Comparison of ENCODE assay signal across 12 cellular contexts in genomic region chr11:67160872-67161783, GRCh38. TPM values are rescaled to one million over a fixed set of nuclear protein-coding genes. Genes with fewer than 3 reads are reported as not detected.
A peak's percentile ranks its signal among the peaks of the same experiment; 100 is the strongest.
DNase-seq lines count a peak whose midpoint lies in the region; ATAC-seq, FAIRE-seq and TF ChIP-seq lines count a peak whose summit lies in the region.
"Had no signal": no experiment of that assay in that cellular context is flagged by ENCODE, and none has a peak within 500 bp of the region (broad histone marks: within the 10 kb centered on the region; RNA-seq: fewer than 3 reads in every experiment).

No MANE protein-coding gene starts in this region.

- no peaks in the 10 kb centered on the region for H3K27me3 ChIP-seq in bronchial epithelial cell (ENCODE audit: control insufficient read depth, insufficient read depth, low read length)
- H3K27me3 ChIP-seq in small intestine (ENCODE audit: control insufficient read depth in 2 of 2, insufficient read depth in 2 of 2, low read length in 2 of 2): no peaks in the 10 kb centered on the region

- peaks cover 25% of the 10 kb centered on the region for H3K36me3 Mint-ChIP-seq in activated CD4-positive, alpha-beta T cell treated with anti-CD3 and anti-CD28 coated beads, Interleukin-2, amount 10 ng/mL, durations not matched to agents 24 days and 14 days (ENCODE audit: low read depth)
- peaks cover 13% of the 10 kb centered on the region for H3K36me3 Mint-ChIP-seq in activated CD4-positive, alpha-beta T cell treated with anti-CD3 and anti-CD28 coated beads, Interleukin-2, amount 10 ng/mL, durations not matched to agents 7 days and 5 days (ENCODE audit: low read depth)
- H3K36me3 Mint-ChIP-seq in osteocyte (ENCODE audit: unreplicated experiment): peaks cover 3% of the 10 kb centered on the region

- TF ChIP-seq POLR2A in GM18505 (IDR thresholded peaks at IDR 0.05; ENCODE audit: borderline replicate concordance, extremely low read depth, insufficient read depth, insufficient read length): no peak

- H3K4me3 ChIP-seq in bronchial epithelial cell (ENCODE audit: low read depth, low read length) (no peak overlapping the region), small intestine (ENCODE audit: low read depth in 1 of 2, low read length in 2 of 2) (no peak overlapping the region)

- H3K4me3 Mint-ChIP-seq in activated CD4-positive, alpha-beta T cell treated with anti-CD3 and anti-CD28 coated beads, Interleukin-2, amount 10 ng/mL, durations not matched to agents 24 days and 14 days: no peak overlapping the region
- H3K4me3 Mint-ChIP-seq in activated CD4-positive, alpha-beta T cell treated with anti-CD3 and anti-CD28 coated beads, Interleukin-2, amount 10 ng/mL, durations not matched to agents 7 days and 5 days: no peak overlapping the region
- H3K4me3 Mint-ChIP-seq in osteocyte (ENCODE audit: unreplicated experiment): no peak overlapping the region

- H3K9me3 ChIP-seq in small intestine (ENCODE audit: control insufficient read depth, low read depth): no peaks in the 10 kb centered on the region

- peaks cover 24% of the 10 kb centered on the region for H3K4me1 Mint-ChIP-seq in activated CD4-positive, alpha-beta T cell treated with anti-CD3 and anti-CD28 coated beads, Interleukin-2, amount 10 ng/mL, durations not matched to agents 24 days and 14 days
- H3K4me1 Mint-ChIP-seq in activated CD4-positive, alpha-beta T cell treated with anti-CD3 and anti-CD28 coated beads, Interleukin-2, amount 10 ng/mL, durations not matched to agents 7 days and 5 days: peaks cover 20% of the 10 kb centered on the region
- peaks cover 43% of the 10 kb centered on the region for H3K4me1 Mint-ChIP-seq in osteocyte (ENCODE audit: unreplicated experiment)

- H3K27me3 Mint-ChIP-seq in activated CD4-positive, alpha-beta T cell treated with anti-CD3 and anti-CD28 coated beads, Interleukin-2, amount 10 ng/mL, durations not matched to agents 24 days and 14 days: no peaks in the 10 kb centered on the region
- no peaks in the 10 kb centered on the region for H3K27me3 Mint-ChIP-seq in activated CD4-positive, alpha-beta T cell treated with anti-CD3 and anti-CD28 coated beads, Interleukin-2, amount 10 ng/mL, durations not matched to agents 7 days and 5 days
- no peaks in the 10 kb centered on the region for H3K27me3 Mint-ChIP-seq in osteocyte (ENCODE audit: unreplicated experiment)

- TF ChIP-seq CTCF in bronchial epithelial cell (IDR thresholded peaks at IDR 0.05; ENCODE audit: insufficient read depth, low read length, severe bottlenecking) (no peak), osteocyte (IDR thresholded peaks at IDR 0.05) (no peak)

- 81 to 91% (median 83%) methylated on average over 5 of the region's 5 CpGs for WGBS in small intestine, 3 donors

- no peak overlapping the region for H3K27ac ChIP-seq in small intestine (ENCODE audit: low read depth in 1 of 2, low read length in 1 of 2)

- POLR2A ChIA-PET in activated CD4-positive, alpha-beta T cell treated with anti-CD3 and anti-CD28 coated beads, Interleukin-2, amount 10 ng/mL, durations not matched to agents 7 days and 5 days (lab: Charles Lee): interaction anchor here (0.5 kb wide), 1 partner anchor 9 kb away, joined by 9 read pairs; no protein-coding TSS in a partner anchor

- intact Hi-C loops in activated CD4-positive, alpha-beta T cell treated with anti-CD3 and anti-CD28 coated beads, Interleukin-2, amount 10 ng/mL, durations not matched to agents 24 days and 14 days (cut with micrococcal nuclease): loop anchor here (5.0 kb wide), 1 partner anchor 39 kb away; no protein-coding TSS in a partner anchor

- no peaks in the 10 kb centered on the region for H3K4me1 ChIP-seq in small intestine (ENCODE audit: control insufficient read depth in 2 of 2, insufficient read depth in 1 of 2, low read depth in 1 of 2, low read length in 1 of 2)

- no peak for DNase-seq in activated CD4-positive, alpha-beta T cell treated with anti-CD3 and anti-CD28 coated beads, Interleukin-2, amount 10 ng/mL, durations not matched to agents 24 days and 14 days
- no peak for DNase-seq in activated CD4-positive, alpha-beta T cell treated with anti-CD3 and anti-CD28 coated beads, Interleukin-2, amount 10 ng/mL, durations not matched to agents 7 days and 5 days
- DNase-seq in HuH-7 (ENCODE audit: low spot score) (peak; percentile 55), bronchial epithelial cell (ENCODE audit: low read depth) (peak; percentile 31), osteocyte (ENCODE audit: extremely low spot score, unreplicated experiment) (no peak), small intestine (no peak), medulla oblongata (ENCODE audit: extremely low spot score) (no peak)
- DNase-seq: ACHN, cerebellar nuclear complex, NCI-H2029 had no signal

- H3K9me3 Mint-ChIP-seq in activated CD4-positive, alpha-beta T cell treated with anti-CD3 and anti-CD28 coated beads, Interleukin-2, amount 10 ng/mL, durations not matched to agents 24 days and 14 days: no peaks in the 10 kb centered on the region
- H3K9me3 Mint-ChIP-seq in activated CD4-positive, alpha-beta T cell treated with anti-CD3 and anti-CD28 coated beads, Interleukin-2, amount 10 ng/mL, durations not matched to agents 7 days and 5 days: no peaks in the 10 kb centered on the region
- no peaks in the 10 kb centered on the region for H3K9me3 Mint-ChIP-seq in osteocyte (ENCODE audit: unreplicated experiment)

- FAIRE-seq in bronchial epithelial cell (lab: Jason Lieb, UNC) (no peak), small intestine (lab: Jason Lieb, UNC) (no peak)
- FAIRE-seq: G401.6 had no signal

- no peak for ATAC-seq in GM18505 (IDR thresholded peaks at IDR 0.05; ENCODE audit: unreplicated experiment)

- H3K36me3 ChIP-seq in bronchial epithelial cell (ENCODE audit: control insufficient read depth, insufficient read depth, low read length) (no peaks in the 10 kb centered on the region), small intestine (ENCODE audit: control insufficient read depth in 2 of 2, insufficient read depth in 2 of 2, low read length in 2 of 2) (no peaks in the 10 kb centered on the region)

- CTCF ChIA-PET in activated CD4-positive, alpha-beta T cell treated with anti-CD3 and anti-CD28 coated beads, Interleukin-2, amount 10 ng/mL, durations not matched to agents 7 days and 5 days (lab: Charles Lee): interaction anchor here (0.6 kb wide), 1 partner anchor 156 kb away, joined by 3 read pairs; no protein-coding TSS in a partner anchor

- H3K27ac Mint-ChIP-seq in activated CD4-positive, alpha-beta T cell treated with anti-CD3 and anti-CD28 coated beads, Interleukin-2, amount 10 ng/mL, durations not matched to agents 24 days and 14 days: peak overlapping the region; percentile 29
- H3K27ac Mint-ChIP-seq in activated CD4-positive, alpha-beta T cell treated with anti-CD3 and anti-CD28 coated beads, Interleukin-2, amount 10 ng/mL, durations not matched to agents 7 days and 5 days: no peak overlapping the region
- peak overlapping the region; percentile 57 for H3K27ac Mint-ChIP-seq in osteocyte (ENCODE audit: unreplicated experiment)

RNA-seq across cellular contexts. Expression of gene KDM2A, which starts 42.1 kb away (rescaled TPM):
- 102 and 103 TPM in 2 replicates for total RNA-seq in activated CD4-positive, alpha-beta T cell treated with anti-CD3 and anti-CD28 coated beads, Interleukin-2, amount 10 ng/mL, durations not matched to agents 24 days and 14 days
- total RNA-seq in activated CD4-positive, alpha-beta T cell treated with anti-CD3 and anti-CD28 coated beads, Interleukin-2, amount 10 ng/mL, durations not matched to agents 7 days and 5 days: 10 to 100 TPM; 83.8 to 94.0 TPM
- 38.4 and 49.0 TPM in 2 replicates for total RNA-seq in bronchial epithelial cell
- total RNA-seq in osteocyte: 62.9 and 64.8 TPM in 2 replicates
- polyA plus RNA-seq in small intestine: 10 to 100 TPM; 19.2 to 25.4 (median 23.9) TPM

Comparison
In these comparisons a context has a peak if more than half of its experiments do, and no peak if none do; other contexts are left out.
1. DNase-seq: peak in HuH-7 (single experiment) and bronchial epithelial cell (single experiment); none in activated CD4-positive, alpha-beta T cell treated with anti-CD3 and anti-CD28 coated beads, Interleukin-2, amount 10 ng/mL, durations not matched to agents 24 days and 14 days (single experiment), activated CD4-positive, alpha-beta T cell treated with anti-CD3 and anti-CD28 coated beads, Interleukin-2, amount 10 ng/mL, durations not matched to agents 7 days and 5 days (single experiment), osteocyte (single experiment), small intestine (single experiment) and medulla oblongata (single experiment).